In the genomic region with DNA sequence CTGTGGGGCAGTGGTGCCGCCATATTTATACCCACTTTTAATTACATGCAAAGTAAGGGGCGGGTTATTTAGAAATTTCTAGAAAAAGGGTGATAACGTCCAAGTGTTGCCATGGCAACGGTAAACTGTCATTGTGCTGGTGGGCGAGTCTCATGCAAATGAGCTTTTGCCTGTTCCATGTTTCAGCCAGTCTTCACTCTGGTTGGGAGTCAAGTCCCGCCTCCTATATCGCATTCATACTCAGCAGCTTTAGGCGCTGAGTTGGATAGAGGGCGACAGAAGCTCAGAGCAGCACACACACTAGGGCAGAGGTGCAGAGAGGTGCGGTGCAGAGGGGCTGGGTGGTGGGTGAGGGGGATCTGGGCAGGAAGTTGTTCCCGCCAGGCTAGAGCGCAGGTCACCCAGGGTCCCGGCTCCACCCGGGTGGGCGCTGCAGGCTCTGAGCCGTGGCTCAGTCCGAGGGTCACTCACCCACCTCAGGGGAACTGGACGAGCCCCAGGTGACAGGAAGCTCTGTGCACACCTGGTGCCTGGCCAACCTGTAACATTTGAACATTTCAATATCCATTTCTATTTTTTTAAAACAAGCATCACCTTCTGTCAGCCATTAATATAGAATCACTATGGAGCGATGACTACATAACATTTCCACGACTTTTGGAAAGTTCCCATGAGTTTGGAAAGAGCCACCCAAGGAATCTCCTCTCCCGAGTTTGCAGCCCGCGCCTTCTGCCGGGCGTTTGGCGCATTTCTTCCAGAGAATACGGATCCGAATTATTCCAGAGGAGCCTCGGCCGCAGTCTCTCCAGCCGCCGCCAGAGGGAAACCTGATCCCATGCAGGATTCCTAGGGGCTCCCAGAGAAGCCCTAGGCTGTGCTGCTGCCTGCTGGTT, we compare ENCODE assay signal across 8 cellular contexts.
A peak's percentile ranks its signal among the peaks of the same experiment; 100 is the strongest.
DNase-seq lines count a peak whose midpoint lies in the region; ATAC-seq, FAIRE-seq and TF ChIP-seq lines count a peak whose summit lies in the region.

No MANE protein-coding gene starts in this region.

- H3K36me3 ChIP-seq in GM23248 (ENCODE audit: low read depth) (no peaks in the 10 kb centered on the region), bronchial epithelial cell (ENCODE audit: control insufficient read depth, insufficient read depth, low read length) (no peaks in the 10 kb centered on the region)

- DNase-seq in AG04449 (ENCODE audit: low read depth, low spot score) (no peak), GM23248 (peak; percentile 85), NCI-H345 treated with DMSO at 0.1 percent for 48 hours (lab: John Stamatoyannopoulos, UW; ENCODE audit: unreplicated experiment) (peak; percentile 5), bronchial epithelial cell (ENCODE audit: low read depth) (peak; percentile 33), stromal cell of bone marrow (ENCODE audit: low read depth) (peak; percentile 23)
- no peak for DNase-seq in activated CD8-positive, alpha-beta memory T cell treated with anti-CD3 and anti-CD28 coated beads, Interleukin-2, amount 10 ng/mL, durations not matched to agents 7 days and 5 days

- H3K4me3 Mint-ChIP-seq in activated CD8-positive, alpha-beta memory T cell treated with anti-CD3 and anti-CD28 coated beads, Interleukin-2, amount 10 ng/mL, durations not matched to agents 7 days and 5 days, result no peak overlapping the region

- peaks cover 12% of the 10 kb centered on the region; the same call in 1 of the 2 replicates for H3K27me3 ChIP-seq in GM23248 (replicated peaks; ENCODE audit: insufficient read depth)
- no peaks in the 10 kb centered on the region for H3K27me3 ChIP-seq in bronchial epithelial cell (ENCODE audit: control insufficient read depth, insufficient read depth, low read length)

- H3K9me3 Mint-ChIP-seq in activated CD8-positive, alpha-beta memory T cell treated with anti-CD3 and anti-CD28 coated beads, Interleukin-2, amount 10 ng/mL, durations not matched to agents 7 days and 5 days (ENCODE audit: low read depth), result no peaks in the 10 kb centered on the region

- H3K4me1 ChIP-seq in GM23248 (ENCODE audit: insufficient read depth), result no peaks in the 10 kb centered on the region

- no peak overlapping the region for H3K27ac Mint-ChIP-seq in activated CD8-positive, alpha-beta memory T cell treated with anti-CD3 and anti-CD28 coated beads, Interleukin-2, amount 10 ng/mL, durations not matched to agents 7 days and 5 days

- no peak for ATAC-seq in HG02610 (IDR thresholded peaks at IDR 0.05; ENCODE audit: unreplicated experiment)
- no peak for ATAC-seq in activated CD8-positive, alpha-beta memory T cell treated with anti-CD3 and anti-CD28 coated beads, Interleukin-2, amount 10 ng/mL, durations not matched to agents 7 days and 5 days

- TF ChIP-seq CTCF in AG04449 (IDR thresholded peaks at IDR 0.05; ENCODE audit: insufficient read depth, low read length, missing control alignments) (peak; percentile 86), bronchial epithelial cell (IDR thresholded peaks at IDR 0.05; ENCODE audit: insufficient read depth, low read length, severe bottlenecking) (peak; percentile 75)

- H3K9ac ChIP-seq in GM23248, result no peak overlapping the region

- WGBS in GM23248 (ENCODE audit: low coverage in 1 of 2, low lambda C conversion rate in 2 of 2, missing lambda C conversion rate in 2 of 2), 2 experiments, result 10 to 13% methylated on average over 32 of the region's 32 CpGs

- H3K27ac ChIP-seq in GM23248, result no peak overlapping the region

- in situ Hi-C loops in GM23248 (cut with MboI), result no loop called here

- no peaks in the 10 kb centered on the region for H3K4me1 Mint-ChIP-seq in activated CD8-positive, alpha-beta memory T cell treated with anti-CD3 and anti-CD28 coated beads, Interleukin-2, amount 10 ng/mL, durations not matched to agents 7 days and 5 days

- peaks cover 55% of the 10 kb centered on the region for H3K27me3 Mint-ChIP-seq in activated CD8-positive, alpha-beta memory T cell treated with anti-CD3 and anti-CD28 coated beads, Interleukin-2, amount 10 ng/mL, durations not matched to agents 7 days and 5 days

- H3K4me2 ChIP-seq in GM23248 (ENCODE audit: unreplicated experiment), result no peak overlapping the region

- H3K79me2 ChIP-seq in GM23248 (ENCODE audit: insufficient read depth), result no peaks in the 10 kb centered on the region

- H3K9me2 ChIP-seq in GM23248 (ENCODE audit: insufficient read depth), result no peaks in the 10 kb centered on the region

- no peaks in the 10 kb centered on the region for H3F3A ChIP-seq in GM23248 (ENCODE audit: insufficient read depth)

- H3K4me3 ChIP-seq in AG04449 (ENCODE audit: low read depth, low read length) (no peak overlapping the region), GM23248 (no peak overlapping the region), bronchial epithelial cell (ENCODE audit: low read depth, low read length) (no peak overlapping the region)

- H2AFZ ChIP-seq in GM23248, result no peak overlapping the region

- no peaks in the 10 kb centered on the region for H3K36me3 Mint-ChIP-seq in activated CD8-positive, alpha-beta memory T cell treated with anti-CD3 and anti-CD28 coated beads, Interleukin-2, amount 10 ng/mL, durations not matched to agents 7 days and 5 days

- H3K9me3 ChIP-seq in GM23248 (ENCODE audit: low read depth), result no peaks in the 10 kb centered on the region

- FAIRE-seq in bronchial epithelial cell (lab: Jason Lieb, UNC) (no peak), islet of Langerhans (lab: Jason Lieb, UNC) (peak; percentile 45)

- CTCF ChIA-PET in AG04449 (lab: Yijun Ruan, JAX), result interaction anchor here (1.0 to 5.6 kb wide), 8 partner anchors 8 to 645 kb away, joined by 3 to 92 read pairs (median 4); no protein-coding TSS in a partner anchor
- CTCF ChIA-PET in activated CD8-positive, alpha-beta memory T cell treated with anti-CD3 and anti-CD28 coated beads, Interleukin-2, amount 10 ng/mL, durations not matched to agents 7 days and 5 days (lab: Charles Lee), result interaction anchor here (1.1 kb wide), 1 partner anchor 19 kb away, joined by 3 read pairs; no protein-coding TSS in a partner anchor

- POLR2A ChIA-PET in AG04449 (lab: Yijun Ruan, JAX), result no interaction called here

- H4K20me1 ChIP-seq in GM23248 (ENCODE audit: insufficient read depth), result no peaks in the 10 kb centered on the region

Comparison
In these comparisons a context has a peak if more than half of its experiments do, and no peak if none do; other contexts are left out.
1. DNase-seq: peak in GM23248 (single experiment), NCI-H345 treated with DMSO at 0.1 percent for 48 hours (single experiment), bronchial epithelial cell (single experiment) and stromal cell of bone marrow (single experiment); none in AG04449 (single experiment) and activated CD8-positive, alpha-beta memory T cell treated with anti-CD3 and anti-CD28 coated beads, Interleukin-2, amount 10 ng/mL, durations not matched to agents 7 days and 5 days (single experiment).